In genomic region chr2:38875227-38875575, GRCh38 we compare ENCODE assay signal across 8 cellular contexts. TPM values are rescaled to one million over a fixed set of nuclear protein-coding genes. Genes with fewer than 3 reads are reported as not detected.
DNase-seq lines count a peak whose midpoint lies in the region; ATAC-seq and TF ChIP-seq lines count a peak whose summit lies in the region.

No MANE protein-coding gene starts in this region.

- peak overlapping the region; percentile 9 for H3K27ac ChIP-seq in skeletal muscle tissue (ENCODE audit: low read depth, low read length)

- H3K27me3 ChIP-seq in skeletal muscle tissue (ENCODE audit: control insufficient read depth in 3 of 3, insufficient read depth in 3 of 3, low read length in 3 of 3) = no peaks in the 10 kb centered on the region

- peak overlapping the region; percentile 98 to 100 (median 98) for H3K4me3 ChIP-seq in skeletal muscle tissue (ENCODE audit: low read length in 3 of 3)

- no peaks in the 10 kb centered on the region for H3K27me3 Mint-ChIP-seq in activated CD4-positive, alpha-beta T cell treated with anti-CD3 and anti-CD28 coated beads, Interleukin-2, amount 10 ng/mL, durations not matched to agents 24 days and 14 days
- H3K27me3 Mint-ChIP-seq in WTC11 (ENCODE audit: low read depth) = no peaks in the 10 kb centered on the region

- peaks cover 21% of the 10 kb centered on the region for H3K4me1 Mint-ChIP-seq in activated CD4-positive, alpha-beta T cell treated with anti-CD3 and anti-CD28 coated beads, Interleukin-2, amount 10 ng/mL, durations not matched to agents 24 days and 14 days
- peaks cover 14% of the 10 kb centered on the region for H3K4me1 Mint-ChIP-seq in WTC11

- ATAC-seq in WTC11 = peak; percentile 11; the same call in 1 of the 2 replicates

- H3K4me3 Mint-ChIP-seq in activated CD4-positive, alpha-beta T cell treated with anti-CD3 and anti-CD28 coated beads, Interleukin-2, amount 10 ng/mL, durations not matched to agents 24 days and 14 days = peak overlapping the region; percentile 97
- peak overlapping the region; percentile 87 for H3K4me3 Mint-ChIP-seq in WTC11

- no peak for DNase-seq in activated CD4-positive, alpha-beta T cell treated with anti-CD3 and anti-CD28 coated beads, Interleukin-2, amount 10 ng/mL, durations not matched to agents 24 days and 14 days
- DNase-seq in activated CD4-positive, alpha-beta T cell treated with anti-CD3 and anti-CD28 coated beads for 4 hours = no peak
- DNase-seq in WTC11 (ENCODE audit: low spot score) (no peak), hepatic stellate cell (ENCODE audit: low spot score) (peak; percentile 13), NCI-H2029 treated with DMSO at 0.1 percent for 48 hours (lab: John Stamatoyannopoulos, UW) (no peak), ecto neural progenitor cell (ENCODE audit: low spot score) (no peak), iPS-NIHi7 (ENCODE audit: extremely low spot score) (no peak)

- H3K36me3 Mint-ChIP-seq in activated CD4-positive, alpha-beta T cell treated with anti-CD3 and anti-CD28 coated beads, Interleukin-2, amount 10 ng/mL, durations not matched to agents 24 days and 14 days (ENCODE audit: low read depth) = peaks cover 13% of the 10 kb centered on the region
- peaks cover 8% of the 10 kb centered on the region; the same call in 1 of the 2 replicates for H3K36me3 Mint-ChIP-seq in WTC11

- H3K36me3 ChIP-seq in skeletal muscle tissue (ENCODE audit: control insufficient read depth in 3 of 3, insufficient read depth in 3 of 3, low read length in 3 of 3) = no peaks in the 10 kb centered on the region

- POLR2A ChIA-PET in WTC11 (lab: Charles Lee) = interaction anchor here (0.9 to 2.0 kb wide), 2 partner anchors 124 to 246 kb away, joined by 3 to 11 read pairs; partner anchors contain the start of genes SOS1 and SRSF7

- H3K9ac ChIP-seq in skeletal muscle tissue (ENCODE audit: low read depth in 1 of 3, low read length in 3 of 3) = peak overlapping the region; percentile 86 to 94 (median 91)

- H3K9me3 ChIP-seq in skeletal muscle tissue (ENCODE audit: control insufficient read depth in 3 of 3, low read length in 3 of 3) = no peaks in the 10 kb centered on the region

- H3K9me3 Mint-ChIP-seq in activated CD4-positive, alpha-beta T cell treated with anti-CD3 and anti-CD28 coated beads, Interleukin-2, amount 10 ng/mL, durations not matched to agents 24 days and 14 days = peaks cover 9% of the 10 kb centered on the region
- H3K9me3 Mint-ChIP-seq in WTC11 = peaks cover 13% of the 10 kb centered on the region

- CTCF ChIA-PET in WTC11 (lab: Charles Lee) = interaction anchor here (1.2 to 3.2 kb wide), 3 partner anchors 72 to 354 kb away, joined by 3 to 21 read pairs (median 4); no protein-coding TSS in a partner anchor

- peaks cover 12 to 20% (median 13%) of the 10 kb centered on the region in 3 donors for H3K4me1 ChIP-seq in skeletal muscle tissue (ENCODE audit: control insufficient read depth in 3 of 3, insufficient read depth in 3 of 3, low read length in 3 of 3)

- peak overlapping the region; percentile 96 for H3K27ac Mint-ChIP-seq in activated CD4-positive, alpha-beta T cell treated with anti-CD3 and anti-CD28 coated beads, Interleukin-2, amount 10 ng/mL, durations not matched to agents 24 days and 14 days
- peak overlapping the region; percentile 70 for H3K27ac Mint-ChIP-seq in WTC11

- TF ChIP-seq CTCF in WTC11 (IDR thresholded peaks at IDR 0.05) = no peak

- intact Hi-C loops in activated CD4-positive, alpha-beta T cell treated with anti-CD3 and anti-CD28 coated beads, Interleukin-2, amount 10 ng/mL, durations not matched to agents 24 days and 14 days (cut with micrococcal nuclease) = loop anchor here (2.0 kb wide), 1 partner anchor 96 kb away; the partner anchor contains the start of gene GEMIN6

TF ChIP-seq in WTC11, 78 proteins besides CTCF, POLR2A, EP300 and RAD21:
- TF ChIP-seq, protein P1, sequence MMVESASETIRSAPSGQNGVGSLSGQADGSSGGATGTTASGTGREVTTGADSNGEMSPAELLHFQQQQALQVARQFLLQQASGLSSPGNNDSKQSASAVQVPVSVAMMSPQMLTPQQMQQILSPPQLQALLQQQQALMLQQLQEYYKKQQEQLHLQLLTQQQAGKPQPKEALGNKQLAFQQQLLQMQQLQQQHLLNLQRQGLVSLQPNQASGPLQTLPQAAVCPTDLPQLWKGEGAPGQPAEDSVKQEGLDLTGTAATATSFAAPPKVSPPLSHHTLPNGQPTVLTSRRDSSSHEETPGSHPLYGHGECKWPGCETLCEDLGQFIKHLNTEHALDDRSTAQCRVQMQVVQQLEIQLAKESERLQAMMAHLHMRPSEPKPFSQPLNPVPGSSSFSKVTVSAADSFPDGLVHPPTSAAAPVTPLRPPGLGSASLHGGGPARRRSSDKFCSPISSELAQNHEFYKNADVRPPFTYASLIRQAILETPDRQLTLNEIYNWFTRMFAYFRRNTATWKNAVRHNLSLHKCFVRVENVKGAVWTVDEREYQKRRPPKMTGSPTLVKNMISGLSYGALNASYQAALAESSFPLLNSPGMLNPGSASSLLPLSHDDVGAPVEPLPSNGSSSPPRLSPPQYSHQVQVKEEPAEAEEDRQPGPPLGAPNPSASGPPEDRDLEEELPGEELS (CRISPR knock-in tag; IDR thresholded peaks at IDR 0.05) = no peak
- no peak for TF ChIP-seq NR3C1 (CRISPR knock-in tag; conservative IDR thresholded peaks at IDR 0.05; ENCODE audit: low read depth)
- TF ChIP-seq ZNF121 (CRISPR knock-in tag; IDR thresholded peaks at IDR 0.05) = no peak
- no peak for TF ChIP-seq ZNF671 (CRISPR knock-in tag; IDR thresholded peaks at IDR 0.05)

RNA-seq across cellular contexts. Expression of gene DHX57, which starts 0.5 kb away (rescaled TPM):
- total RNA-seq in activated CD4-positive, alpha-beta T cell treated with anti-CD3 and anti-CD28 coated beads, Interleukin-2, amount 10 ng/mL, durations not matched to agents 24 days and 14 days = 21.0 and 24.3 TPM in 2 replicates
- total RNA-seq in WTC11 (2021) = 22.5 to 30.3 TPM (median 26.2 TPM) in 3 replicates
- total RNA-seq in skeletal muscle tissue = 21.9 TPM

RNA-seq across cellular contexts. Expression of gene MORN2, which starts 0.6 kb away (rescaled TPM):
- total RNA-seq in activated CD4-positive, alpha-beta T cell treated with anti-CD3 and anti-CD28 coated beads, Interleukin-2, amount 10 ng/mL, durations not matched to agents 24 days and 14 days = 4.9 and 5.9 TPM in 2 replicates
- total RNA-seq in WTC11 (2021) (5.9 to 8.0 TPM (median 7.4 TPM) in 3 replicates), skeletal muscle tissue (12.0 TPM)

RNA-seq across cellular contexts. Expression of gene ARHGEF33, which starts 14.5 kb away (rescaled TPM):
- total RNA-seq in activated CD4-positive, alpha-beta T cell treated with anti-CD3 and anti-CD28 coated beads, Interleukin-2, amount 10 ng/mL, durations not matched to agents 24 days and 14 days = 0.09 TPM in 1 of 2 replicates, not detected in the other
- total RNA-seq in WTC11 (2021) = 0.42 to 0.57 TPM (median 0.50 TPM) in 3 replicates
- under 0.01 TPM for total RNA-seq in skeletal muscle tissue
